Comparison of ENCODE assay signal across 9 cellular contexts in genomic region chr6:5850848-5851255, GRCh38.
DNase-seq lines count a peak whose midpoint lies in the region; ATAC-seq and TF ChIP-seq lines count a peak whose summit lies in the region.
"Had no signal": no experiment of that assay in that cellular context is flagged by ENCODE, and none has a peak within 500 bp of the region (broad histone marks: within the 10 kb centered on the region; RNA-seq: fewer than 3 reads in every experiment).

No MANE protein-coding gene starts in this region.

- H3K4me1 Mint-ChIP-seq in nephron progenitor cell, result peaks cover 26% of the 10 kb centered on the region

- peaks cover 3 to 9% of the 10 kb centered on the region in 2 donors for H3K4me1 ChIP-seq in duodenal mucosa (ENCODE audit: control insufficient read depth in 1 of 2, insufficient read depth in 2 of 2, low read length in 2 of 2)

- H3K9me3 Mint-ChIP-seq in nephron progenitor cell, result peaks cover 4% of the 10 kb centered on the region

- TF ChIP-seq CTCF in nephron progenitor cell (IDR thresholded peaks at IDR 0.05), result no peak

- no peaks in the 10 kb centered on the region for H3K36me3 Mint-ChIP-seq in nephron progenitor cell (ENCODE audit: low read depth)

- no peak overlapping the region for H3K27ac Mint-ChIP-seq in nephron progenitor cell

- no peak overlapping the region for H3K27ac ChIP-seq in duodenal mucosa (ENCODE audit: low read depth, low read length)

- H3K9me3 ChIP-seq in duodenal mucosa (ENCODE audit: control insufficient read depth in 1 of 2, low read length in 2 of 2), result no peaks in the 10 kb centered on the region
- H3K9me3 ChIP-seq: SK-N-SH had no signal

- no peak for TF ChIP-seq POLR2A in GM18505 (IDR thresholded peaks at IDR 0.05; ENCODE audit: borderline replicate concordance, extremely low read depth, insufficient read depth, insufficient read length)

- peak overlapping the region; percentile 64 to 74 for H3K4me3 ChIP-seq in duodenal mucosa (ENCODE audit: low read depth in 1 of 2, low read length in 2 of 2)

- peak; percentile 47 for DNase-seq in nephron progenitor cell
- DNase-seq in posterior vena cava (ENCODE audit: low spot score), result no peak
- no peak for DNase-seq in NCI-H2029 (lab: John Stamatoyannopoulos, UW)
- DNase-seq in HPDE6-E6E7 (ENCODE audit: extremely low spot score), result no peak
- DNase-seq: SK-N-SH had no signal

- peak overlapping the region; percentile 81 for H3K4me3 Mint-ChIP-seq in nephron progenitor cell

- no peaks in the 10 kb centered on the region for H3K36me3 ChIP-seq in duodenal mucosa (ENCODE audit: control insufficient read depth in 1 of 2, insufficient read depth in 2 of 2, low read length in 2 of 2)

- ATAC-seq in GM18505 (IDR thresholded peaks at IDR 0.05; ENCODE audit: unreplicated experiment) (peak; percentile 39), HG03103 (IDR thresholded peaks at IDR 0.05; ENCODE audit: low read depth, unreplicated experiment) (peak; percentile 26), GM18520 (IDR thresholded peaks at IDR 0.05; ENCODE audit: unreplicated experiment) (no peak)

- peaks cover 56% of the 10 kb centered on the region for H3K27me3 Mint-ChIP-seq in nephron progenitor cell (ENCODE audit: low read depth, poor library complexity)

- peaks cover 3 to 6% of the 10 kb centered on the region in 2 donors for H3K27me3 ChIP-seq in duodenal mucosa (ENCODE audit: control insufficient read depth in 1 of 2, insufficient read depth in 2 of 2, low read length in 2 of 2)

- intact Hi-C loops in posterior vena cava (cut with DNase I), result no loop called here

- H3K9ac ChIP-seq in duodenal mucosa (ENCODE audit: low read depth in 1 of 2, low read length in 2 of 2), result peak overlapping the region; percentile 36 to 59
- H3K9ac ChIP-seq: SK-N-SH had no signal
